ENCODE assay signal across 24 cellular contexts in the genomic region with DNA sequence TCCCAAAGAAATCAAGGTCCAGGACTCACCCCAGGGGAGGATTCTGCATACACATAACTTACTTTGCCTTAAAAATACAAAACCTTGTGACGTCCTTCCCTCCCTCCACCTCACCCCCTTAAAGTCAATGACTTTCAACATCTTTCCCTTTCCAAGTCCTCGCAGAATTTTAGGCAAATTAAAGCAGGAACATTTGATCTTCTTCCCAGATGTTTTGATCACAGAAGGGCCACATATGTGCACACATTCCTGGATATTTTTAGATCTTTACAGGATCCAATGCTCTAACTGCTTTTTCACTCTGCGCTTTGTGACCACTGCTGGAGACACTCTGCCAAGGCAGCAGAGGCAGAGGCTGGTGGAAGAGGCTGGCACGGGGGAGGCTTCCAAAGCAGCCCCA.
A peak's percentile ranks its signal among the peaks of the same experiment; 100 is the strongest.
DNase-seq lines count a peak whose midpoint lies in the region; ATAC-seq and TF ChIP-seq lines count a peak whose summit lies in the region.
"Had no signal": no experiment of that assay in that cellular context is flagged by ENCODE, and none has a peak within 500 bp of the region (broad histone marks: within the 10 kb centered on the region; RNA-seq: fewer than 3 reads in every experiment).

No MANE protein-coding gene starts in this region.

- POLR2A ChIA-PET in activated CD8-positive, alpha-beta T cell treated with anti-CD3 and anti-CD28 coated beads for 36 hours (lab: Charles Lee), result no interaction called here

- H3K4me3 ChIP-seq in adipocyte (ENCODE audit: low read length), result no peak overlapping the region
- no peak overlapping the region for H3K4me3 ChIP-seq in gastroesophageal sphincter
- H3K4me3 ChIP-seq in skin epidermis, result no peak overlapping the region
- H3K4me3 ChIP-seq: dorsolateral prefrontal cortex, heart right ventricle, left ventricle myocardium inferior, neural progenitor cell had no signal

- no peak for TF ChIP-seq EP300 in gastroesophageal sphincter (IDR thresholded peaks at IDR 0.05)

- TF ChIP-seq CTCF in AG09319 (IDR thresholded peaks at IDR 0.05; ENCODE audit: low read depth, low read length) (peak; percentile 7; the same call in 1 of the 2 replicates), gastroesophageal sphincter (IDR thresholded peaks at IDR 0.05) (no peak)
- no peak for TF ChIP-seq CTCF in activated CD8-positive, alpha-beta T cell treated with anti-CD3 and anti-CD28 coated beads for 36 hours (IDR thresholded peaks at IDR 0.05)

- 56 to 66% methylated on average over 2 to 4 of the region's 4 CpGs for WGBS in gastroesophageal sphincter (ENCODE audit: low coverage in 1 of 2), 2 donors

- H3K36me3 Mint-ChIP-seq in activated CD8-positive, alpha-beta T cell treated with anti-CD3 and anti-CD28 coated beads for 36 hours (ENCODE audit: low read depth), result no peaks in the 10 kb centered on the region
- H3K36me3 Mint-ChIP-seq: neural progenitor cell had no signal

- H3K9me3 Mint-ChIP-seq in activated CD8-positive, alpha-beta T cell treated with anti-CD3 and anti-CD28 coated beads for 36 hours, result no peaks in the 10 kb centered on the region
- H3K9me3 Mint-ChIP-seq: activated B cell treated with CpG ODN at 0.5 μM for 24 hours; activated CD4-positive, alpha-beta memory T cell treated with anti-CD3 and anti-CD28 coated beads, Interleukin-2, amount 10 ng/mL, durations not matched to agents 7 days and 5 days; neural progenitor cell had no signal

- peak; percentile 44 for ATAC-seq in gastroesophageal sphincter
- ATAC-seq in activated CD8-positive, alpha-beta T cell treated with anti-CD3 and anti-CD28 coated beads for 36 hours, result no peak

- H3K27ac Mint-ChIP-seq in activated CD8-positive, alpha-beta T cell treated with anti-CD3 and anti-CD28 coated beads for 36 hours, result no peak overlapping the region
- H3K27ac Mint-ChIP-seq: activated B cell treated with CpG ODN at 0.5 μM for 24 hours; activated CD4-positive, alpha-beta memory T cell treated with anti-CD3 and anti-CD28 coated beads, Interleukin-2, amount 10 ng/mL, durations not matched to agents 7 days and 5 days; neural progenitor cell had no signal

- DNase-seq in AG09319 (ENCODE audit: extremely low read depth, low read depth) (peak; percentile 79), adipocyte (ENCODE audit: low read depth) (peak; percentile 48), UCSD-AML1 (lab: John Stamatoyannopoulos, UW; ENCODE audit: unreplicated experiment) (no peak), NOMO-1 treated with dmso at 0.1 percent for 144 hours (lab: John Stamatoyannopoulos, UW; ENCODE audit: unreplicated experiment) (no peak)
- DNase-seq in activated CD4-positive, alpha-beta T cell treated with anti-CD3 and anti-CD28 coated beads, Interleukin-2, amount 50 U/mL, for 48 hours, result no peak
- DNase-seq in activated CD8-positive, alpha-beta T cell treated with anti-CD3 and anti-CD28 coated beads for 36 hours, result no peak
- DNase-seq: activated B cell treated with CpG ODN at 0.5 μM for 24 hours; activated CD4-positive, alpha-beta memory T cell treated with anti-CD3 and anti-CD28 coated beads, Interleukin-2, amount 10 ng/mL, durations not matched to agents 7 days and 5 days; activated naive CD4-positive, alpha-beta T cell; activated T-cell treated with anti-CD3 and anti-CD28 coated beads, Interleukin-2, amount 50 U/mL, for 1 hour; caudate nucleus; dorsolateral prefrontal cortex; H7; heart right ventricle; left ventricle myocardium inferior; NCI-H1105; NCI-H2081 treated with DMSO at 0.1 percent for 48 hours; NCI-H510A treated with DMSO at 0.1 percent for 48 hours; RPMI8226; SK-N-SH; stimulated activated CD8-positive, alpha-beta memory T cell treated with anti-CD3 and anti-CD28 coated beads, Interleukin-4, amount 100 ng/mL, for 48 hours had no signal

- peaks cover 60% of the 10 kb centered on the region for H3K4me1 ChIP-seq in adipocyte (ENCODE audit: control insufficient read depth, insufficient read depth, low read length)
- H3K4me1 ChIP-seq in gastroesophageal sphincter, result peaks cover 0 to 21% (median 0%) of the 10 kb centered on the region in 3 donors
- H3K4me1 ChIP-seq: neural progenitor cell had no signal

- H3K9me3 ChIP-seq in adipocyte (ENCODE audit: control insufficient read depth, low read length) (no peaks in the 10 kb centered on the region), gastroesophageal sphincter (no peaks in the 10 kb centered on the region)
- H3K9me3 ChIP-seq: heart right ventricle, left ventricle myocardium inferior, SK-N-SH had no signal

- peaks cover 2% of the 10 kb centered on the region for H3K27me3 Mint-ChIP-seq in activated CD8-positive, alpha-beta T cell treated with anti-CD3 and anti-CD28 coated beads for 36 hours
- H3K27me3 Mint-ChIP-seq: activated B cell treated with CpG ODN at 0.5 μM for 24 hours had no signal

- CTCF ChIA-PET in activated CD8-positive, alpha-beta T cell treated with anti-CD3 and anti-CD28 coated beads for 36 hours (lab: Charles Lee), result no interaction called here

- H3K27ac ChIP-seq in gastroesophageal sphincter, result peak overlapping the region in 3 of 4 donors; percentile 58 to 64 (median 63)
- peak overlapping the region in 12 of 21 experiments; percentile 4 to 79 (median 52) for H3K27ac ChIP-seq in skin epidermis
- H3K27ac ChIP-seq: left ventricle myocardium inferior, neural progenitor cell had no signal

- H3K27me3 ChIP-seq in adipocyte (replicated peaks; ENCODE audit: control insufficient read depth, insufficient read depth, low read length) (no peaks in the 10 kb centered on the region), gastroesophageal sphincter (no peaks in the 10 kb centered on the region)
- H3K27me3 ChIP-seq: heart right ventricle, neural progenitor cell had no signal

- intact Hi-C loops in activated CD8-positive, alpha-beta T cell treated with anti-CD3 and anti-CD28 coated beads for 36 hours (cut with micrococcal nuclease), result no loop called here

- no peak for TF ChIP-seq POLR2A in gastroesophageal sphincter (IDR thresholded peaks at IDR 0.05)

- peak overlapping the region; percentile 76 for H3K9ac ChIP-seq in adipocyte (ENCODE audit: low read length)
- H3K9ac ChIP-seq: neural progenitor cell, SK-N-SH had no signal

- H3K36me3 ChIP-seq in adipocyte (ENCODE audit: control insufficient read depth, insufficient read depth, low read length, severe bottlenecking) (no peaks in the 10 kb centered on the region), gastroesophageal sphincter (no peaks in the 10 kb centered on the region)
- H3K36me3 ChIP-seq: heart right ventricle, left ventricle myocardium inferior, neural progenitor cell had no signal

- H3K4me3 Mint-ChIP-seq in activated CD8-positive, alpha-beta T cell treated with anti-CD3 and anti-CD28 coated beads for 36 hours, result no peak overlapping the region
- H3K4me3 Mint-ChIP-seq: activated B cell treated with CpG ODN at 0.5 μM for 24 hours; activated CD4-positive, alpha-beta memory T cell treated with anti-CD3 and anti-CD28 coated beads, Interleukin-2, amount 10 ng/mL, durations not matched to agents 7 days and 5 days; neural progenitor cell had no signal

- no peaks in the 10 kb centered on the region for H3K4me1 Mint-ChIP-seq in activated CD8-positive, alpha-beta T cell treated with anti-CD3 and anti-CD28 coated beads for 36 hours (ENCODE audit: low read depth)
- H3K4me1 Mint-ChIP-seq: activated B cell treated with CpG ODN at 0.5 μM for 24 hours; activated CD4-positive, alpha-beta memory T cell treated with anti-CD3 and anti-CD28 coated beads, Interleukin-2, amount 10 ng/mL, durations not matched to agents 7 days and 5 days; neural progenitor cell had no signal

Comparison
In these comparisons a context has a peak if more than half of its experiments do, and no peak if none do; other contexts are left out.
1. DNase-seq: peak in AG09319 (single experiment) and adipocyte (single experiment); none in activated CD4-positive, alpha-beta T cell treated with anti-CD3 and anti-CD28 coated beads, Interleukin-2, amount 50 U/mL, for 48 hours (0 of 2), UCSD-AML1 (single experiment), activated CD8-positive, alpha-beta T cell treated with anti-CD3 and anti-CD28 coated beads for 36 hours (single experiment) and NOMO-1 treated with dmso at 0.1 percent for 144 hours (single experiment).